ENCODE assay signal across 10 cellular contexts in the genomic region with DNA sequence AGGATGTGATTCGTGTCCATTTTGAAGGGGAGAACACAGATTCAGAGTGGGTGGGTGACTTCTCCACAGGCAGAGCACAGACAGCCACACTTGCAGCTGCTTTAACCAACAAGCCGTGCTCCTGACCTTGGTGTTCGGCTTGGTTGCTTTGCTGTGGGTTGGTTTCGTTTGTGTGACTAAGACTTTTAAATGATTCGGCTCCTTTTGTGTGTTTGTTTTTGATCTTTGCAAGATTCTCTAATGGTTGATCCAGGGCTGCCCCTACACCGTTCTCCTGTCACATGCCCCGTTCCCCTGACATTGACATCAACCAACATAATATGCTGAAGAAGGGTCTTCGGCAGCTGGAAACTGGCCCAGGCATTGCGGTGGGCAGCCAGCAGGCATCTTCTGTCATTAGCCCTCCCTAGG.
DNase-seq lines count a peak whose midpoint lies in the region; ATAC-seq, FAIRE-seq and TF ChIP-seq lines count a peak whose summit lies in the region.
"Had no signal": no experiment of that assay in that cellular context is flagged by ENCODE, and none has a peak within 500 bp of the region (broad histone marks: within the 10 kb centered on the region; RNA-seq: fewer than 3 reads in every experiment).

No MANE protein-coding gene starts in this region.

- peak overlapping the region; percentile 76; the same call in 1 of the 2 replicates for H2AFZ ChIP-seq in OCI-LY3 (ENCODE audit: low read depth, low read length)

- H3K79me2 ChIP-seq in OCI-LY3 (ENCODE audit: low read length), result no peaks in the 10 kb centered on the region

- WGBS in heart right ventricle, 2 donors, result 79% methylated on average over 9 of the region's 9 CpGs

- DNase-seq in GM12891 (ENCODE audit: insufficient read length, low spot score) (peak; percentile 62), myocyte (ENCODE audit: low read depth) (peak; percentile 80), heart right ventricle (no peak), posterior vena cava (ENCODE audit: low spot score) (no peak), caudate nucleus (lab: John Stamatoyannopoulos, UW) (no peak)
- DNase-seq: GOT3, SHP77 had no signal

- H3K9ac ChIP-seq in OCI-LY3 (ENCODE audit: low read length), result no peak overlapping the region

- FAIRE-seq in GM12891 (lab: Jason Lieb, UNC), result peak; percentile 26

- H3K4me2 ChIP-seq in OCI-LY3 (ENCODE audit: low read length), result peak overlapping the region; percentile 66

- peak overlapping the region; percentile 33; the same call in 1 of the 2 replicates for H3K4me3 ChIP-seq in OCI-LY3 (ENCODE audit: low read length)
- no peak overlapping the region for H3K4me3 ChIP-seq in heart right ventricle

- peaks cover 22% of the 10 kb centered on the region for H3K4me1 ChIP-seq in OCI-LY3 (ENCODE audit: low read length)
- H3K4me1 ChIP-seq in heart right ventricle, result peaks cover 2 to 30% (median 17%) of the 10 kb centered on the region in 9 donors

- no peaks in the 10 kb centered on the region for H4K20me1 ChIP-seq in OCI-LY3 (ENCODE audit: insufficient read depth, low read length)

- H3K27ac ChIP-seq in OCI-LY3 (ENCODE audit: low read length) (no peak overlapping the region), heart right ventricle (no peak overlapping the region), caudate nucleus (ENCODE audit: low read depth, low read length) (no peak overlapping the region)

- no peak for TF ChIP-seq POLR2A in GM12891 (IDR thresholded peaks at IDR 0.05; ENCODE audit: low read depth, low read length)

- H3K27me3 ChIP-seq in OCI-LY3 (ENCODE audit: low read depth, low read length), result peaks cover 14% of the 10 kb centered on the region
- H3K27me3 ChIP-seq in heart right ventricle, result no peaks in the 10 kb centered on the region

- H3K9me3 ChIP-seq in OCI-LY3 (ENCODE audit: insufficient read depth, low read length) (no peaks in the 10 kb centered on the region), heart right ventricle (no peaks in the 10 kb centered on the region)

- intact Hi-C loops in heart right ventricle (cut with DNase I) (loop anchor here in 2 of 10 donors (10.0 kb wide), 2 partner anchors 95 to 225 kb away; partner anchors contain the start of gene MBOAT2 (in 1 of the 2)), posterior vena cava (cut with DNase I) (no loop called here)

- ATAC-seq in GM21717 (IDR thresholded peaks at IDR 0.05; ENCODE audit: unreplicated experiment), result peak; percentile 51
- ATAC-seq in heart right ventricle, result no peak
- ATAC-seq in HG02970 (IDR thresholded peaks at IDR 0.05; ENCODE audit: low FRiP score, unreplicated experiment), result no peak

- TF ChIP-seq CTCF in OCI-LY3 (IDR thresholded peaks at IDR 0.05; ENCODE audit: low read depth, low read length) (no peak), heart right ventricle (IDR thresholded peaks at IDR 0.05) (no peak)

- H3K36me3 ChIP-seq in OCI-LY3 (replicated peaks; ENCODE audit: low read depth, low read length), result no peaks in the 10 kb centered on the region
- H3K36me3 ChIP-seq in heart right ventricle, result no peaks in the 10 kb centered on the region

TF ChIP-seq in GM12891, 5 proteins besides CTCF, POLR2A, EP300 and RAD21:
- TF ChIP-seq POU2F2 (IDR thresholded peaks at IDR 0.05; ENCODE audit: low read depth, low read length) (0 out of 2 replicates have a peak, but pooled peaks have one; percentile 52), SPI1 (IDR thresholded peaks at IDR 0.05; ENCODE audit: low read depth, low read length) (no peak)

Comparison
In these comparisons a context has a peak if more than half of its experiments do, and no peak if none do; other contexts are left out.
1. DNase-seq: peak in GM12891 (single experiment) and myocyte (single experiment); none in heart right ventricle (0 of 2), posterior vena cava (single experiment) and caudate nucleus (0 of 61).